ENCODE assay signal across 2 cellular contexts in genomic region chr6:30097902-30098606, GRCh38.
A peak's percentile ranks its signal among the peaks of the same experiment; 100 is the strongest.
TF ChIP-seq lines count a peak whose summit lies in the region.

No MANE protein-coding gene starts in this region.

TF ChIP-seq in HEK293, 187 proteins besides CTCF, POLR2A, EP300 and RAD21:
- TF ChIP-seq ZNF624 (tag by site-specific recombination; IDR thresholded peaks at IDR 0.05) (no peak), ZNF24 (tag by site-specific recombination; IDR thresholded peaks at IDR 0.05) (no peak), PRDM1 (tag by site-specific recombination; IDR thresholded peaks at IDR 0.05) (peak; percentile 60), ZNF341 (tag by site-specific recombination; IDR thresholded peaks at IDR 0.05; ENCODE audit: low read depth) (peak; percentile 83), HOXD13 (CRISPR knock-in tag; IDR thresholded peaks at IDR 0.05; ENCODE audit: borderline replicate concordance) (no peak)

TF ChIP-seq in GM12878, 131 proteins besides CTCF, POLR2A, EP300 and RAD21:
- TF ChIP-seq CREB1 (IDR thresholded peaks at IDR 0.05; ENCODE audit: low read depth), result no peak
